Comparison of ENCODE assay signal across 9 cellular contexts in the genomic region with DNA sequence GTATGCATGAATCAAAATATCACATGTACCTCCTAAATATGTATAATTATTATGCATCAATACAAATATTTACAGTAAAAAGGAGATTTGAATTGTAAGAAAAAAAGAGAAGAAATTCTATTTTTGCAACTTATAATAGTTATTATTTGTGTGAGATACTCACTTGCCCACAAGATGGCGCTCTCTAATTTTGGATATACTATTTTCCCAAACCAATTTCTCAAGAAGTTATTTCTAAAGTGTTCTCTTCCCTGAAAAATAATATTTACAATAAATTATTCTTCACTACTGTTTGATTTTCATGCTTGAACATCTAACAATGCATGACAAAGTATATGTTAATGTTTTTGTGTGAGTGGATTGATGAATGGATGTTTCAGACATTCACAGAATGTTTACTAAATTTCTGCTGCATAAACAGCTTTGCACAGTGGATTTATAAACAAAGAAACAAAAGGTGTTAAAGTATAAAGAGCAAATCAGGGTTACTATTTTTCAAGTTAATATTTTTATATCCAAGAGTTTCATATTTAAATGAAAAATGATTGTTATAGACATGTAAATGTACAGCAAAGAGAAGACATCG.
DNase-seq lines count a peak whose midpoint lies in the region; ATAC-seq, FAIRE-seq and TF ChIP-seq lines count a peak whose summit lies in the region.
"Had no signal": no experiment of that assay in that cellular context is flagged by ENCODE, and none has a peak within 500 bp of the region (broad histone marks: within the 10 kb centered on the region; RNA-seq: fewer than 3 reads in every experiment).

No MANE protein-coding gene starts in this region.

- CTCF ChIA-PET in HEK293 (lab: Yijun Ruan, JAX): interaction anchor here (0.6 to 6.8 kb wide), 33 partner anchors 9 to 810 kb away, joined by 3 to 68 read pairs (median 4); no protein-coding TSS in a partner anchor
- CTCF ChIA-PET in activated B cell treated with CpG ODN at 0.5 μM for 24 hours (lab: Charles Lee): interaction anchor here (1.0 to 7.3 kb wide), 9 partner anchors 9 to 1279 kb away, joined by 3 to 66 read pairs (median 5); no protein-coding TSS in a partner anchor

- peak; percentile 74 for FAIRE-seq in D721Med (lab: Jason Lieb, UNC)

- ATAC-seq in activated B cell treated with CpG ODN at 0.5 μM for 24 hours (ENCODE audit: low read depth) (no peak), HG03565 (IDR thresholded peaks at IDR 0.05; ENCODE audit: unreplicated experiment) (no peak)

- intact Hi-C loops in activated B cell treated with CpG ODN at 0.5 μM for 24 hours (cut with micrococcal nuclease): loop anchor here (1.0 to 5.0 kb wide), 5 partner anchors 117 to 1277 kb away; no protein-coding TSS in a partner anchor

- H3K27me3 Mint-ChIP-seq in activated B cell treated with CpG ODN at 0.5 μM for 24 hours: no peaks in the 10 kb centered on the region

- H3K36me3 Mint-ChIP-seq in activated B cell treated with CpG ODN at 0.5 μM for 24 hours (ENCODE audit: low read depth): no peaks in the 10 kb centered on the region

- peak; percentile 64 for TF ChIP-seq CTCF in D721Med (IDR thresholded peaks at IDR 0.05; ENCODE audit: insufficient read depth, missing control alignments)
- no peak; the same call in 1 of the 2 replicates for TF ChIP-seq CTCF in HEK293 (tag by site-specific recombination; IDR thresholded peaks at IDR 0.05)
- TF ChIP-seq CTCF in activated B cell treated with CpG ODN at 0.5 μM for 24 hours (IDR thresholded peaks at IDR 0.05): peak; percentile 75

- peaks cover 14% of the 10 kb centered on the region for H3K4me1 Mint-ChIP-seq in activated B cell treated with CpG ODN at 0.5 μM for 24 hours

- POLR2A ChIA-PET in HEK293 (lab: Yijun Ruan, JAX) (no interaction called here), activated B cell treated with CpG ODN at 0.5 μM for 24 hours (lab: Charles Lee) (no interaction called here)

- H3K9me3 ChIP-seq in HEK293 (ENCODE audit: control insufficient read depth, insufficient read depth, low read depth, low read length): no peaks in the 10 kb centered on the region
- H3K9me3 ChIP-seq: SJCRH30 had no signal

- no peaks in the 10 kb centered on the region for H3K9me3 Mint-ChIP-seq in activated B cell treated with CpG ODN at 0.5 μM for 24 hours

- DNase-seq in D721Med (ENCODE audit: insufficient read length, low spot score) (no peak), activated B cell treated with CpG ODN at 0.5 μM for 24 hours (no peak), kidney tubule cell (ENCODE audit: low spot score) (peak; percentile 46), occipital lobe (lab: John Stamatoyannopoulos, UW) (no peak), T-helper 1 cell (no peak)
- no peak for DNase-seq in activated effector memory CD4-positive, alpha-beta T cell treated with anti-CD3 and anti-CD28 coated beads, Interleukin-2, amount 50 U/mL, for 16 hours

- no peak overlapping the region for H3K27ac Mint-ChIP-seq in activated B cell treated with CpG ODN at 0.5 μM for 24 hours

- no peak overlapping the region for H3K4me3 Mint-ChIP-seq in activated B cell treated with CpG ODN at 0.5 μM for 24 hours

- H3K4me3 ChIP-seq in HEK293 (ENCODE audit: low read depth, low read length): no peak overlapping the region
- H3K4me3 ChIP-seq: SJCRH30 had no signal

- H3K4me1 ChIP-seq in HEK293 (ENCODE audit: control insufficient read depth, insufficient read depth, low read length): no peaks in the 10 kb centered on the region
- H3K4me1 ChIP-seq: SJCRH30 had no signal

- H3K36me3 ChIP-seq in HEK293 (ENCODE audit: control insufficient read depth in 2 of 2, insufficient read depth in 1 of 2, low read length in 2 of 2): no peaks in the 10 kb centered on the region
- H3K36me3 ChIP-seq: SJCRH30 had no signal

- no peak overlapping the region for H3K27ac ChIP-seq in HEK293 (ENCODE audit: extremely low read depth, low read depth, low read length)
- H3K27ac ChIP-seq: SJCRH30 had no signal

TF ChIP-seq in HEK293, 187 proteins besides CTCF, POLR2A, EP300 and RAD21:
- TF ChIP-seq ZNF660 (tag by site-specific recombination; IDR thresholded peaks at IDR 0.05): 0 out of 2 replicates have a peak, but pooled peaks have one; percentile 41
- no peak for TF ChIP-seq YY1 (tag by site-specific recombination; IDR thresholded peaks at IDR 0.05)
- TF ChIP-seq ZNF654 (tag by site-specific recombination; IDR thresholded peaks at IDR 0.05; ENCODE audit: low read depth): peak; percentile 84
